1 cellular context compared by ENCODE assay signal in genomic region chr6:29666826-29667130, GRCh38.
TF ChIP-seq lines count a peak whose summit lies in the region.

No MANE protein-coding gene starts in this region.

TF ChIP-seq in GM23338, 12 proteins besides CTCF, POLR2A, EP300 and RAD21:
- TF ChIP-seq ZNF462 (CRISPR knock-in tag; IDR thresholded peaks at IDR 0.05) (0 out of 2 replicates have a peak, but pooled peaks have one; percentile 39), ZNF331 (CRISPR knock-in tag; IDR thresholded peaks at IDR 0.05; ENCODE audit: low read depth) (no peak)
TF ChIP-seq in GM23338: peak in this region for 1.
